10 cellular contexts compared by ENCODE assay signal in the genomic region with DNA sequence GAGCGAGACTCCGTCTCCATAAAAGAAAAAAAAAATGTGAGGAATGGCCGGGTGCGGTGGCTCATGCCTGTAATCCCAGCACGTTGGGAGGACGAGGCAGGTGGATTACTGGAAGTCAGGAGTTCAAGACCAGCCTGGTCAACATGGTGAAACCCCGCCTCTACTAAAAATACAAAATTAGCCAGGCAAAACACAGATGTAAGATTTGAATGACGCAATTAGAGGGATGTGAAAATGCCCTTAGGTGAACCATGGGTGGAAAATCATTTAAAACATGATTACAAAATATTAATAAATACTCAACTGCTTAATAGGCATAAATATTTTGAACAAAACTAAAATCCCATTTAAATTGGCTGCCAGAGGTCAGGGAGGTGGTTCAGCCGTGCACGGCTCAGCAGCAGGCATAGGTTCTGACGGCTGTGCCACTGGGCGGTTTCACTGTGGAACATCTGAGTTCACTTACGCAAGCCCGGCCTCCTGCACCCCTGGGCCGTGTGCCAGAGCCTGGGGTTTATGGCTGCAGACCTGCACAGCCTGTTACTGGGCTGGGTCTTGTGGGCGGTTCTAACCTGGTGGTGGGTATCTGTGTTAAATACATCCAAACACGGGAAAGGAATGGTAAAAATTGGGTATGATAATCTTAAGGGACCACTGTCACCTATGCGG. TPM values are rescaled to one million over a fixed set of nuclear protein-coding genes. Genes with fewer than 3 reads are reported as not detected.
DNase-seq lines count a peak whose midpoint lies in the region; ATAC-seq and TF ChIP-seq lines count a peak whose summit lies in the region.
"Had no signal": no experiment of that assay in that cellular context is flagged by ENCODE, and none has a peak within 500 bp of the region (broad histone marks: within the 10 kb centered on the region; RNA-seq: fewer than 3 reads in every experiment).

No MANE protein-coding gene starts in this region.

- in situ Hi-C loops in brain microvascular endothelial cell (cut with HindIII; ENCODE audit: low pct_ligation_motif_present, low sequenced_read_pairs): no loop called here

- H3K4me1 Mint-ChIP-seq in T-helper 17 cell (peaks cover 2% of the 10 kb centered on the region), HFFc6 (ENCODE audit: low read depth) (no peaks in the 10 kb centered on the region; the same call in 1 of the 2 replicates)

- H3K4me3 Mint-ChIP-seq in T-helper 17 cell (no peak overlapping the region), HFFc6 (no peak overlapping the region)
- H3K4me3 Mint-ChIP-seq: natural killer cell treated with Interleukin-12 subunit alpha and Interleukin-12 subunit beta and Interleukin-15 and Interleukin-18, amount 100 ng/mL, for 72 hours had no signal

- H3K27me3 Mint-ChIP-seq in T-helper 17 cell (peaks cover 15% of the 10 kb centered on the region), HFFc6 (ENCODE audit: insufficient read depth) (peaks cover 7% of the 10 kb centered on the region; the same call in 1 of the 2 replicates)

- DNase-seq in HL-60 (ENCODE audit: low read depth in 1 of 2, low spot score in 1 of 2) (peak; percentile 81 to 96), T-helper 17 cell (no peak), prostate gland (ENCODE audit: low spot score) (peak; percentile 90), HFFc6 (no peak), NCI-H146 treated with DMSO at 0.1 percent for 48 hours (lab: John Stamatoyannopoulos, UW; ENCODE audit: unreplicated experiment) (no peak), retina (no peak), brain microvascular endothelial cell (no peak)

- TF ChIP-seq CTCF in HL-60 (IDR thresholded peaks at IDR 0.05; ENCODE audit: insufficient read depth, low read length) (no peak), prostate gland (IDR thresholded peaks at IDR 0.05) (no peak), HFFc6 (IDR thresholded peaks at IDR 0.05) (no peak), brain microvascular endothelial cell (IDR thresholded peaks at IDR 0.05; ENCODE audit: low read depth, low read length, missing control alignments) (no peak)

- no peaks in the 10 kb centered on the region for H3K36me3 ChIP-seq in prostate gland
- no peaks in the 10 kb centered on the region for H3K36me3 ChIP-seq in brain microvascular endothelial cell (replicated peaks)
- H3K36me3 ChIP-seq: adrenal gland had no signal

- H3K36me3 Mint-ChIP-seq in T-helper 17 cell (ENCODE audit: low read depth) (peaks cover 2% of the 10 kb centered on the region), HFFc6 (ENCODE audit: low read depth) (peaks cover 5% of the 10 kb centered on the region; the same call in 1 of the 2 replicates)
- H3K36me3 Mint-ChIP-seq: natural killer cell treated with Interleukin-12 subunit alpha and Interleukin-12 subunit beta and Interleukin-15 and Interleukin-18, amount 100 ng/mL, for 72 hours had no signal

- H3K4me3 ChIP-seq in HL-60 (replicated peaks; ENCODE audit: insufficient read depth, low read length) (no peak overlapping the region; the same call in 1 of the 2 replicates), prostate gland (no peak overlapping the region), brain microvascular endothelial cell (ENCODE audit: low read depth, low read length) (no peak overlapping the region)
- H3K4me3 ChIP-seq: adrenal gland had no signal

- 54% methylated on average over 18 of the region's 18 CpGs for WGBS in prostate gland

- H3K9me3 ChIP-seq in T-helper 17 cell (ENCODE audit: control insufficient read depth, low read length, poor library complexity, severe bottlenecking) (no peaks in the 10 kb centered on the region), prostate gland (no peaks in the 10 kb centered on the region)
- H3K9me3 ChIP-seq: adrenal gland had no signal

- ATAC-seq in GM19372 (IDR thresholded peaks at IDR 0.05; ENCODE audit: low read depth, unreplicated experiment) (peak; percentile 69), T-helper 17 cell (peak; percentile 56)

- H3K27me3 ChIP-seq in HL-60 (ENCODE audit: insufficient read depth, poor library complexity, severe bottlenecking) (no peaks in the 10 kb centered on the region), prostate gland (replicated peaks; ENCODE audit: insufficient read depth) (no peaks in the 10 kb centered on the region), brain microvascular endothelial cell (replicated peaks) (no peaks in the 10 kb centered on the region)
- H3K27me3 ChIP-seq: adrenal gland had no signal

- no peak overlapping the region for H3K27ac Mint-ChIP-seq in T-helper 17 cell
- no peak overlapping the region for H3K27ac Mint-ChIP-seq in HFFc6
- H3K27ac Mint-ChIP-seq: natural killer cell treated with Interleukin-12 subunit alpha and Interleukin-12 subunit beta and Interleukin-15 and Interleukin-18, amount 100 ng/mL, for 72 hours had no signal

- no peaks in the 10 kb centered on the region for H3K4me1 ChIP-seq in prostate gland (replicated peaks)
- H3K4me1 ChIP-seq: adrenal gland had no signal

- no peaks in the 10 kb centered on the region for H3K9me3 Mint-ChIP-seq in HFFc6
- H3K9me3 Mint-ChIP-seq: natural killer cell treated with Interleukin-12 subunit alpha and Interleukin-12 subunit beta and Interleukin-15 and Interleukin-18, amount 100 ng/mL, for 72 hours had no signal

- intact Hi-C loops in prostate gland (cut with DNase I): no loop called here

- no peak for TF ChIP-seq POLR2A in prostate gland (IDR thresholded peaks at IDR 0.05)

- H3K27ac ChIP-seq in HL-60 (replicated peaks) (peak overlapping the region; percentile 85), prostate gland (no peak overlapping the region), brain microvascular endothelial cell (no peak overlapping the region)
- H3K27ac ChIP-seq: adrenal gland had no signal

RNA-seq across cellular contexts. Expression of a gene that starts 21.1 kb away (rescaled TPM):
- total RNA-seq in T-helper 17 cell (not detected), prostate gland (1 to 10 TPM; 5.8 to 6.5 TPM)
- total RNA-seq in HFFc6 (2021; fragmentation: NEBNext Ultra II Directional; extraction: Animal tissue kit (Norgen Biotek cat#: 25700)): under 1 TPM in 3 of 6 experiments, not detected in 3; 0.07 to 0.34 (median 0.09) TPM
- total RNA-seq: natural killer cell treated with Interleukin-12 subunit alpha and Interleukin-12 subunit beta and Interleukin-15 and Interleukin-18, amount 100 ng/mL, for 72 hours had no signal

RNA-seq across cellular contexts. Expression of a gene that starts 23.7 kb away (rescaled TPM):
- total RNA-seq in T-helper 17 cell: 1 to 10 TPM; 4.4 to 5.0 TPM
- 10 to 100 TPM in 1 of 2 donors, 1 to 10 TPM in 1; 7.1 to 24.8 TPM for total RNA-seq in prostate gland
- total RNA-seq in HFFc6 (2021; fragmentation: NEBNext Ultra II Directional; extraction: Animal tissue kit (Norgen Biotek cat#: 25700)): 10 to 100 TPM; 19.9 to 25.2 (median 21.1) TPM

RNA-seq across cellular contexts. Expression of a gene that starts 33.3 kb away (rescaled TPM):
- total RNA-seq in T-helper 17 cell: 10 to 100 TPM; 39.4 to 41.3 TPM
- 10 to 100 TPM; 60.2 to 76.9 TPM for total RNA-seq in prostate gland
- 10 to 100 TPM; 37.8 to 42.2 (median 39.0) TPM for total RNA-seq in HFFc6 (2021; fragmentation: NEBNext Ultra II Directional; extraction: Animal tissue kit (Norgen Biotek cat#: 25700))

RNA-seq across cellular contexts. Expression of a gene that starts 41.7 kb away (rescaled TPM):
- 1 to 10 TPM; 6.5 to 6.8 TPM for total RNA-seq in T-helper 17 cell
- 10 to 100 TPM in 1 of 2 donors, 1 to 10 TPM in 1; 8.3 to 24.1 TPM for total RNA-seq in prostate gland
- 10 to 100 TPM; 14.9 to 17.8 (median 16.6) TPM for total RNA-seq in HFFc6 (2021; fragmentation: NEBNext Ultra II Directional; extraction: Animal tissue kit (Norgen Biotek cat#: 25700))

Comparison
In these comparisons a context has a peak if more than half of its experiments do, and no peak if none do; other contexts are left out.
1. DNase-seq: peak in HL-60 (2 of 2) and prostate gland (single experiment); none in T-helper 17 cell (0 of 3), HFFc6 (single experiment), NCI-H146 treated with DMSO at 0.1 percent for 48 hours (single experiment), retina (single experiment) and brain microvascular endothelial cell (single experiment).
2. RNA of a gene that starts 21.1 kb away (total RNA-seq): 5.8 to 6.5 TPM in prostate gland; not detected in T-helper 17 cell and 0.07 to 0.34 TPM in HFFc6; every median in the first group is over 4 times any median in the second.